1 cellular context compared by ENCODE assay signal in the genomic region with DNA sequence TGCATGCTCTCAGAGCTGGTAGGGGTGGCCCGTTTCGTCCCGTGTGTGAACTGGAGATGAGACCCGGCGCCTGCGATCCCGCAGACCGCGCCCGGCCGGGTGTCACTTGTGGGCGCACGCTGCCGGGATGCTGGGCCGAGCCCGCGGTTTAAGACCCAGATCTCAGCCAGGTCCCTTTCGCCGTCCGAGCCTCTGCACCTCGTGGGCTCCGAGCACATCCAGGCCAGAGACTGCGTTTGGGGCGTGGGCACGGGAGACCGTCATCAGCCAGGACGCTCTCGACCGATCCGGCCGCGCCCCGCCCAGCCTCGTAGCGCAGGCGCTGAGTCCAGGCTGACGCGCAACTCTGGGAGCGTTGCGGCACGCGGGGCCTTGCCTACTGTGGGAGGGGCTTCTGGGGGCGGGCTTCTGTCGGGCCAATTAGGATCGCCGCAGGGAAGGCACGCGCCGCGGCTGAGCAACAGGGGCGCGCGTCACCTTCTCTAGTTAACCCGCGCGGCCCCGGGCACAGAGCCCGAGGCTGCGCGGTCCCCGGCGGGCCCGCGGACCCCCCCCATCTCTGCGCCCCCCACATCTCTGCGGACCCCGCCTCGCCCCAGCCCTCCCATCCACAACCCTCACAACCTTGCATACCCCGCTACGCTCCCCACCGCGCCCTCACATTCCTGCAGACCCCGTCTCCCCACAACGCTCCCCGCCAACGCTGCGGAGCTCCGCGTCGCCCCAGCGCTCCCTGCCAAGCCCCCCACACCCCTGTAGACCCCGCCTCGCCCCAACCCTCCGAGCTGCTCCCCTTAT.
A peak's percentile ranks its signal among the peaks of the same experiment; 100 is the strongest.
TF ChIP-seq lines count a peak whose summit lies in the region.

No MANE protein-coding gene starts in this region.

TF ChIP-seq in WTC11, 78 proteins besides CTCF, POLR2A, EP300 and RAD21 (continued from another document and continues in another):
- TF ChIP-seq ERG (CRISPR knock-in tag; IDR thresholded peaks at IDR 0.05) (0 out of 2 replicates have a peak, but pooled peaks have one; percentile 15), SOX15 (CRISPR knock-in tag; IDR thresholded peaks at IDR 0.05) (no peak), FOXP1 (CRISPR knock-in tag; IDR thresholded peaks at IDR 0.05; ENCODE audit: borderline replicate concordance) (peak; percentile 97), TCF7 (CRISPR knock-in tag; IDR thresholded peaks at IDR 0.05; ENCODE audit: low read depth) (no peak), PREB (CRISPR knock-in tag; IDR thresholded peaks at IDR 0.05; ENCODE audit: borderline replicate concordance) (no peak), RELA (CRISPR knock-in tag; IDR thresholded peaks at IDR 0.05; ENCODE audit: borderline replicate concordance) (peak; percentile 84; the same call in 1 of the 2 replicates), SMAD4 (CRISPR knock-in tag; IDR thresholded peaks at IDR 0.05) (no peak), ZNF121 (CRISPR knock-in tag; IDR thresholded peaks at IDR 0.05) (0 out of 2 replicates have a peak, but pooled peaks have one; percentile 23), MXD4 (CRISPR knock-in tag; IDR thresholded peaks at IDR 0.05; ENCODE audit: borderline replicate concordance) (no peak), GRHL2 (CRISPR knock-in tag; IDR thresholded peaks at IDR 0.05; ENCODE audit: insufficient replicate concordance, severe bottlenecking) (no peak), ZNF423 (CRISPR knock-in tag; IDR thresholded peaks at IDR 0.05) (no peak), ZNF416 (CRISPR knock-in tag; IDR thresholded peaks at IDR 0.05) (0 out of 2 replicates have a peak, but pooled peaks have one; percentile 16), KAT7 (CRISPR knock-in tag; IDR thresholded peaks at IDR 0.05; ENCODE audit: borderline replicate concordance) (peak; percentile 95; the same call in 1 of the 2 replicates), JAZF1 (CRISPR knock-in tag; IDR thresholded peaks at IDR 0.05) (no peak), CBFB (CRISPR knock-in tag; IDR thresholded peaks at IDR 0.05; ENCODE audit: low read depth) (peak; percentile 79; the same call in 1 of the 2 replicates), OVOL2 (CRISPR knock-in tag; IDR thresholded peaks at IDR 0.05; ENCODE audit: borderline replicate concordance) (no peak), USF2 (CRISPR knock-in tag; IDR thresholded peaks at IDR 0.05) (peak; percentile 81), ATF1 (CRISPR knock-in tag; IDR thresholded peaks at IDR 0.05) (0 out of 2 replicates have a peak, but pooled peaks have one; percentile 48), ZBTB43 (CRISPR knock-in tag; IDR thresholded peaks at IDR 0.05) (peak; percentile 91; the same call in 1 of the 2 replicates), SMAD3 (CRISPR knock-in tag; IDR thresholded peaks at IDR 0.05; ENCODE audit: borderline replicate concordance) (peak; percentile 64; the same call in 1 of the 2 replicates), E2F1 (CRISPR knock-in tag; IDR thresholded peaks at IDR 0.05) (no peak), TEAD1 (CRISPR knock-in tag; IDR thresholded peaks at IDR 0.05) (peak; percentile 90), ZNF138 (CRISPR knock-in tag; conservative IDR thresholded peaks at IDR 0.05) (0 out of 2 replicates have a peak, but pooled peaks have one; percentile 81), ELF4 (CRISPR knock-in tag; IDR thresholded peaks at IDR 0.05; ENCODE audit: low read depth) (peak; percentile 69; the same call in 1 of the 2 replicates), IRF2 (CRISPR knock-in tag; IDR thresholded peaks at IDR 0.05; ENCODE audit: borderline replicate concordance, low read depth) (no peak), FOXJ3 (CRISPR knock-in tag; IDR thresholded peaks at IDR 0.05; ENCODE audit: borderline replicate concordance) (no peak), NFYB (CRISPR knock-in tag; conservative IDR thresholded peaks at IDR 0.05; ENCODE audit: low read depth) (0 out of 2 replicates have a peak, but pooled peaks have one; percentile 23), ZNF671 (CRISPR knock-in tag; IDR thresholded peaks at IDR 0.05) (no peak), SP1 (CRISPR knock-in tag; conservative IDR thresholded peaks at IDR 0.05) (peak; percentile 92), ZNF232 (CRISPR knock-in tag; IDR thresholded peaks at IDR 0.05) (peak; percentile 92; the same call in 1 of the 2 replicates), CDX4 (CRISPR knock-in tag; IDR thresholded peaks at IDR 0.05; ENCODE audit: borderline replicate concordance) (no peak)
- TF ChIP-seq, protein P1, sequence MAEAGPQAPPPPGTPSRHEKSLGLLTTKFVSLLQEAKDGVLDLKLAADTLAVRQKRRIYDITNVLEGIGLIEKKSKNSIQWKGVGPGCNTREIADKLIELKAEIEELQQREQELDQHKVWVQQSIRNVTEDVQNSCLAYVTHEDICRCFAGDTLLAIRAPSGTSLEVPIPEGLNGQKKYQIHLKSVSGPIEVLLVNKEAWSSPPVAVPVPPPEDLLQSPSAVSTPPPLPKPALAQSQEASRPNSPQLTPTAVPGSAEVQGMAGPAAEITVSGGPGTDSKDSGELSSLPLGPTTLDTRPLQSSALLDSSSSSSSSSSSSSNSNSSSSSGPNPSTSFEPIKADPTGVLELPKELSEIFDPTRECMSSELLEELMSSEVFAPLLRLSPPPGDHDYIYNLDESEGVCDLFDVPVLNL (CRISPR knock-in tag; IDR thresholded peaks at IDR 0.05; ENCODE audit: borderline replicate concordance, low read depth): 0 out of 2 replicates have a peak, but pooled peaks have one; percentile 22
- TF ChIP-seq, protein P2, sequence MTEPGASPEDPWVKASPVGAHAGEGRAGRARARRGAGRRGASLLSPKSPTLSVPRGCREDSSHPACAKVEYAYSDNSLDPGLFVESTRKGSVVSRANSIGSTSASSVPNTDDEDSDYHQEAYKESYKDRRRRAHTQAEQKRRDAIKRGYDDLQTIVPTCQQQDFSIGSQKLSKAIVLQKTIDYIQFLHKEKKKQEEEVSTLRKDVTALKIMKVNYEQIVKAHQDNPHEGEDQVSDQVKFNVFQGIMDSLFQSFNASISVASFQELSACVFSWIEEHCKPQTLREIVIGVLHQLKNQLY (CRISPR knock-in tag; IDR thresholded peaks at IDR 0.05): 0 out of 2 replicates have a peak, but pooled peaks have one; percentile 71
- TF ChIP-seq, protein P3, sequence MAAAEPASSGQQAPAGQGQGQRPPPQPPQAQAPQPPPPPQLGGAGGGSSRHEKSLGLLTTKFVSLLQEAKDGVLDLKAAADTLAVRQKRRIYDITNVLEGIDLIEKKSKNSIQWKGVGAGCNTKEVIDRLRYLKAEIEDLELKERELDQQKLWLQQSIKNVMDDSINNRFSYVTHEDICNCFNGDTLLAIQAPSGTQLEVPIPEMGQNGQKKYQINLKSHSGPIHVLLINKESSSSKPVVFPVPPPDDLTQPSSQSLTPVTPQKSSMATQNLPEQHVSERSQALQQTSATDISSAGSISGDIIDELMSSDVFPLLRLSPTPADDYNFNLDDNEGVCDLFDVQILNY (CRISPR knock-in tag; IDR thresholded peaks at IDR 0.05): peak; percentile 91; the same call in 1 of the 2 replicates
- TF ChIP-seq, protein P4, sequence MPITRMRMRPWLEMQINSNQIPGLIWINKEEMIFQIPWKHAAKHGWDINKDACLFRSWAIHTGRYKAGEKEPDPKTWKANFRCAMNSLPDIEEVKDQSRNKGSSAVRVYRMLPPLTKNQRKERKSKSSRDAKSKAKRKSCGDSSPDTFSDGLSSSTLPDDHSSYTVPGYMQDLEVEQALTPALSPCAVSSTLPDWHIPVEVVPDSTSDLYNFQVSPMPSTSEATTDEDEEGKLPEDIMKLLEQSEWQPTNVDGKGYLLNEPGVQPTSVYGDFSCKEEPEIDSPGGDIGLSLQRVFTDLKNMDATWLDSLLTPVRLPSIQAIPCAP (CRISPR knock-in tag; IDR thresholded peaks at IDR 0.05): peak; percentile 89
- TF ChIP-seq, protein P5, sequence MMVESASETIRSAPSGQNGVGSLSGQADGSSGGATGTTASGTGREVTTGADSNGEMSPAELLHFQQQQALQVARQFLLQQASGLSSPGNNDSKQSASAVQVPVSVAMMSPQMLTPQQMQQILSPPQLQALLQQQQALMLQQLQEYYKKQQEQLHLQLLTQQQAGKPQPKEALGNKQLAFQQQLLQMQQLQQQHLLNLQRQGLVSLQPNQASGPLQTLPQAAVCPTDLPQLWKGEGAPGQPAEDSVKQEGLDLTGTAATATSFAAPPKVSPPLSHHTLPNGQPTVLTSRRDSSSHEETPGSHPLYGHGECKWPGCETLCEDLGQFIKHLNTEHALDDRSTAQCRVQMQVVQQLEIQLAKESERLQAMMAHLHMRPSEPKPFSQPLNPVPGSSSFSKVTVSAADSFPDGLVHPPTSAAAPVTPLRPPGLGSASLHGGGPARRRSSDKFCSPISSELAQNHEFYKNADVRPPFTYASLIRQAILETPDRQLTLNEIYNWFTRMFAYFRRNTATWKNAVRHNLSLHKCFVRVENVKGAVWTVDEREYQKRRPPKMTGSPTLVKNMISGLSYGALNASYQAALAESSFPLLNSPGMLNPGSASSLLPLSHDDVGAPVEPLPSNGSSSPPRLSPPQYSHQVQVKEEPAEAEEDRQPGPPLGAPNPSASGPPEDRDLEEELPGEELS (CRISPR knock-in tag; IDR thresholded peaks at IDR 0.05): peak; percentile 82
- TF ChIP-seq, protein P6, sequence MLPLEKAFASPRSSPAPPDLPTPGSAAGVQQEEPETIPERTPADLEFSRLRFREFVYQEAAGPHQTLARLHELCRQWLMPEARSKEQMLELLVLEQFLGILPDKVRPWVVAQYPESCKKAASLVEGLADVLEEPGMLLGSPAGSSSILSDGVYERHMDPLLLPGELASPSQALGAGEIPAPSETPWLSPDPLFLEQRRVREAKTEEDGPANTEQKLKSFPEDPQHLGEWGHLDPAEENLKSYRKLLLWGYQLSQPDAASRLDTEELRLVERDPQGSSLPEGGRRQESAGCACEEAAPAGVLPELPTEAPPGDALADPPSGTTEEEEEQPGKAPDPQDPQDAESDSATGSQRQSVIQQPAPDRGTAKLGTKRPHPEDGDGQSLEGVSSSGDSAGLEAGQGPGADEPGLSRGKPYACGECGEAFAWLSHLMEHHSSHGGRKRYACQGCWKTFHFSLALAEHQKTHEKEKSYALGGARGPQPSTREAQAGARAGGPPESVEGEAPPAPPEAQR (CRISPR knock-in tag; IDR thresholded peaks at IDR 0.05): no peak
- TF ChIP-seq, protein P7, sequence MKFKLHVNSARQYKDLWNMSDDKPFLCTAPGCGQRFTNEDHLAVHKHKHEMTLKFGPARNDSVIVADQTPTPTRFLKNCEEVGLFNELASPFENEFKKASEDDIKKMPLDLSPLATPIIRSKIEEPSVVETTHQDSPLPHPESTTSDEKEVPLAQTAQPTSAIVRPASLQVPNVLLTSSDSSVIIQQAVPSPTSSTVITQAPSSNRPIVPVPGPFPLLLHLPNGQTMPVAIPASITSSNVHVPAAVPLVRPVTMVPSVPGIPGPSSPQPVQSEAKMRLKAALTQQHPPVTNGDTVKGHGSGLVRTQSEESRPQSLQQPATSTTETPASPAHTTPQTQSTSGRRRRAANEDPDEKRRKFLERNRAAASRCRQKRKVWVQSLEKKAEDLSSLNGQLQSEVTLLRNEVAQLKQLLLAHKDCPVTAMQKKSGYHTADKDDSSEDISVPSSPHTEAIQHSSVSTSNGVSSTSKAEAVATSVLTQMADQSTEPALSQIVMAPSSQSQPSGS (CRISPR knock-in tag; IDR thresholded peaks at IDR 0.05; ENCODE audit: borderline replicate concordance, low read depth): no peak
